ENCODE assay signal across 1 cellular context in the genomic region with DNA sequence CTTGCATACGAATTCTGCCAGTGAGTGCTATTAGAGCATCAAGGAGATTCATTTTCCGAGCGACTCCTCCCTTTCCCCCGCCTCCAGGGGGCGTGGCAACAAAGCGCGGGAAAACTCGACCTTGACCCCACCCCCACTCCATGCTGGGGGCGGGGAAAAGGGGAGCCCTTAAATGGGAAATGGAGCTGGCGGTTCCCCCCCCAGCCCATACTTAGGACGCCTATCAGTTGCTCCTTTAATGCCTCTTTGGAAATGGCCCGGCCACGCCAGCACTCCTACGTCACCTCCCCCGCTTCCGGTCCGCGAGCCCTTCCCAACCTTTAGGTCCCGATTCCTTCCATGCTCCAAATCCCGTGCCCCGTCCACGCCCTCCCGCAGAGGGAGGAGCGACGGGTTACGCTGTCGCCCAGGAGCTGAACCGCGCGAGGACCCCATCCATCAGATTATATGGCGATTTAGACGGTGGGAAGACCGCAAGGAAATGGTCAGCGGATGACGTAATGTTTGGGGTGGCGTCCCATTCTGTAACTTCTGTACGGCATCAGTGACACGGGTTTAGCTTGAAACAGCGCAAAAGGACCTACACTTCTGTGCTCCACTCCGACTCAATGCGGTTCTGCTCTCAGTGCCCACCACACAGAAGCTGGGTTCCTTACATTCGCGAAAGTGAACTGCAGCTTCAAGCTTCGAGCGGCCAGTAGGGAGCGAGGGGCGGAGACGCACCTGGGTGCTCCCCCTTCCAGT.
A peak's percentile ranks its signal among the peaks of the same experiment; 100 is the strongest.
TF ChIP-seq lines count a peak whose summit lies in the region.

No MANE protein-coding gene starts in this region.

TF ChIP-seq in HepG2, 621 proteins besides CTCF, POLR2A, EP300 and RAD21 (continued from another document and continues in another):
- TF ChIP-seq, protein P1, sequence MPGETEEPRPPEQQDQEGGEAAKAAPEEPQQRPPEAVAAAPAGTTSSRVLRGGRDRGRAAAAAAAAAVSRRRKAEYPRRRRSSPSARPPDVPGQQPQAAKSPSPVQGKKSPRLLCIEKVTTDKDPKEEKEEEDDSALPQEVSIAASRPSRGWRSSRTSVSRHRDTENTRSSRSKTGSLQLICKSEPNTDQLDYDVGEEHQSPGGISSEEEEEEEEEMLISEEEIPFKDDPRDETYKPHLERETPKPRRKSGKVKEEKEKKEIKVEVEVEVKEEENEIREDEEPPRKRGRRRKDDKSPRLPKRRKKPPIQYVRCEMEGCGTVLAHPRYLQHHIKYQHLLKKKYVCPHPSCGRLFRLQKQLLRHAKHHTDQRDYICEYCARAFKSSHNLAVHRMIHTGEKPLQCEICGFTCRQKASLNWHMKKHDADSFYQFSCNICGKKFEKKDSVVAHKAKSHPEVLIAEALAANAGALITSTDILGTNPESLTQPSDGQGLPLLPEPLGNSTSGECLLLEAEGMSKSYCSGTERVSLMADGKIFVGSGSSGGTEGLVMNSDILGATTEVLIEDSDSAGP (CRISPR knock-in tag; IDR thresholded peaks at IDR 0.05; ENCODE audit: borderline replicate concordance), result peak; percentile 94
- TF ChIP-seq KDM5B (CRISPR knock-in tag; IDR thresholded peaks at IDR 0.05; ENCODE audit: borderline replicate concordance) (0 out of 2 replicates have a peak, but pooled peaks have one; percentile 32), ZNF713 (CRISPR knock-in tag; IDR thresholded peaks at IDR 0.05) (no peak), MAF1 (CRISPR knock-in tag; IDR thresholded peaks at IDR 0.05; ENCODE audit: borderline replicate concordance) (no peak), ZFP36L2 (CRISPR knock-in tag; IDR thresholded peaks at IDR 0.05) (no peak), PAX8 (CRISPR knock-in tag; IDR thresholded peaks at IDR 0.05; ENCODE audit: borderline replicate concordance) (no peak), KLF16 (CRISPR knock-in tag; IDR thresholded peaks at IDR 0.05) (0 out of 4 replicates have a peak, but pooled peaks of 1 of the 2 experiments have one; percentile 58), NFATC3 (CRISPR knock-in tag; IDR thresholded peaks at IDR 0.05) (0 out of 2 replicates have a peak, but pooled peaks have one; percentile 68), SYNCRIP (IDR thresholded peaks at IDR 0.05; ENCODE audit: insufficient read depth, low read depth, low read length) (no peak), ZNF441 (CRISPR knock-in tag; IDR thresholded peaks at IDR 0.05; ENCODE audit: borderline replicate concordance) (no peak), TMF1 (CRISPR knock-in tag; IDR thresholded peaks at IDR 0.05; ENCODE audit: low read depth) (no peak; the same call in 1 of the 2 replicates), TFE3 (CRISPR knock-in tag; IDR thresholded peaks at IDR 0.05) (no peak; the same call in 1 of the 2 replicates), ZNF576 (CRISPR knock-in tag; IDR thresholded peaks at IDR 0.05) (no peak), ARID2 (CRISPR knock-in tag; IDR thresholded peaks at IDR 0.05; ENCODE audit: borderline replicate concordance) (no peak), ZBTB21 (CRISPR knock-in tag; IDR thresholded peaks at IDR 0.05) (peak; percentile 97), ZNF629 (CRISPR knock-in tag; conservative IDR thresholded peaks at IDR 0.05) (no peak), UBTF (CRISPR knock-in tag; IDR thresholded peaks at IDR 0.05) (peak; percentile 13; the same call in 1 of the 2 replicates), ZBTB33 (CRISPR knock-in tag; IDR thresholded peaks at IDR 0.05) (no peak), KDM2A (CRISPR knock-in tag; IDR thresholded peaks at IDR 0.05; ENCODE audit: borderline replicate concordance, low read depth) (peak; percentile 81), YY1 (IDR thresholded peaks at IDR 0.05; ENCODE audit: insufficient read depth, insufficient replicate concordance, low read depth, low read length) (peak; percentile 49), EHMT2 (IDR thresholded peaks at IDR 0.05; ENCODE audit: borderline replicate concordance, low read depth, low read length) (no peak), SALL1 (CRISPR knock-in tag; IDR thresholded peaks at IDR 0.05) (peak; percentile 73), TIGD3 (CRISPR knock-in tag; IDR thresholded peaks at IDR 0.05; ENCODE audit: borderline replicate concordance) (no peak), JUND (CRISPR knock-in tag; IDR thresholded peaks at IDR 0.05) (peak; percentile 75), FOXK1 (CRISPR knock-in tag; IDR thresholded peaks at IDR 0.05; ENCODE audit: borderline replicate concordance, low read depth) (no peak; the same call in 1 of the 2 replicates), ERF (CRISPR knock-in tag; IDR thresholded peaks at IDR 0.05) (peak; percentile 13; the same call in 1 of the 2 replicates), ZNF781 (CRISPR knock-in tag; IDR thresholded peaks at IDR 0.05; ENCODE audit: borderline replicate concordance, not compliant biosample characterization) (no peak), ZNF792 (CRISPR knock-in tag; IDR thresholded peaks at IDR 0.05) (no peak)
- TF ChIP-seq, protein P2, sequence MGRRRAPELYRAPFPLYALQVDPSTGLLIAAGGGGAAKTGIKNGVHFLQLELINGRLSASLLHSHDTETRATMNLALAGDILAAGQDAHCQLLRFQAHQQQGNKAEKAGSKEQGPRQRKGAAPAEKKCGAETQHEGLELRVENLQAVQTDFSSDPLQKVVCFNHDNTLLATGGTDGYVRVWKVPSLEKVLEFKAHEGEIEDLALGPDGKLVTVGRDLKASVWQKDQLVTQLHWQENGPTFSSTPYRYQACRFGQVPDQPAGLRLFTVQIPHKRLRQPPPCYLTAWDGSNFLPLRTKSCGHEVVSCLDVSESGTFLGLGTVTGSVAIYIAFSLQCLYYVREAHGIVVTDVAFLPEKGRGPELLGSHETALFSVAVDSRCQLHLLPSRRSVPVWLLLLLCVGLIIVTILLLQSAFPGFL (CRISPR knock-in tag; IDR thresholded peaks at IDR 0.05), result no peak
- TF ChIP-seq, protein P3, sequence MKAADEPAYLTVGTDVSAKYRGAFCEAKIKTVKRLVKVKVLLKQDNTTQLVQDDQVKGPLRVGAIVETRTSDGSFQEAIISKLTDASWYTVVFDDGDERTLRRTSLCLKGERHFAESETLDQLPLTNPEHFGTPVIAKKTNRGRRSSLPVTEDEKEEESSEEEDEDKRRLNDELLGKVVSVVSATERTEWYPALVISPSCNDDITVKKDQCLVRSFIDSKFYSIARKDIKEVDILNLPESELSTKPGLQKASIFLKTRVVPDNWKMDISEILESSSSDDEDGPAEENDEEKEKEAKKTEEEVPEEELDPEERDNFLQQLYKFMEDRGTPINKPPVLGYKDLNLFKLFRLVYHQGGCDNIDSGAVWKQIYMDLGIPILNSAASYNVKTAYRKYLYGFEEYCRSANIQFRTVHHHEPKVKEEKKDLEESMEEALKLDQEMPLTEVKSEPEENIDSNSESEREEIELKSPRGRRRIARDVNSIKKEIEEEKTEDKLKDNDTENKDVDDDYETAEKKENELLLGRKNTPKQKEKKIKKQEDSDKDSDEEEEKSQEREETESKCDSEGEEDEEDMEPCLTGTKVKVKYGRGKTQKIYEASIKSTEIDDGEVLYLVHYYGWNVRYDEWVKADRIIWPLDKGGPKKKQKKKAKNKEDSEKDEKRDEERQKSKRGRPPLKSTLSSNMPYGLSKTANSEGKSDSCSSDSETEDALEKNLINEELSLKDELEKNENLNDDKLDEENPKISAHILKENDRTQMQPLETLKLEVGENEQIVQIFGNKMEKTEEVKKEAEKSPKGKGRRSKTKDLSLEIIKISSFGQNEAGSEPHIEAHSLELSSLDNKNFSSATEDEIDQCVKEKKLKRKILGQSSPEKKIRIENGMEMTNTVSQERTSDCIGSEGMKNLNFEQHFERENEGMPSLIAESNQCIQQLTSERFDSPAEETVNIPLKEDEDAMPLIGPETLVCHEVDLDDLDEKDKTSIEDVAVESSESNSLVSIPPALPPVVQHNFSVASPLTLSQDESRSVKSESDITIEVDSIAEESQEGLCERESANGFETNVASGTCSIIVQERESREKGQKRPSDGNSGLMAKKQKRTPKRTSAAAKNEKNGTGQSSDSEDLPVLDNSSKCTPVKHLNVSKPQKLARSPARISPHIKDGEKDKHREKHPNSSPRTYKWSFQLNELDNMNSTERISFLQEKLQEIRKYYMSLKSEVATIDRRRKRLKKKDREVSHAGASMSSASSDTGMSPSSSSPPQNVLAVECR (CRISPR knock-in tag; IDR thresholded peaks at IDR 0.05; ENCODE audit: borderline replicate concordance), result peak; percentile 87
- TF ChIP-seq, protein P4, sequence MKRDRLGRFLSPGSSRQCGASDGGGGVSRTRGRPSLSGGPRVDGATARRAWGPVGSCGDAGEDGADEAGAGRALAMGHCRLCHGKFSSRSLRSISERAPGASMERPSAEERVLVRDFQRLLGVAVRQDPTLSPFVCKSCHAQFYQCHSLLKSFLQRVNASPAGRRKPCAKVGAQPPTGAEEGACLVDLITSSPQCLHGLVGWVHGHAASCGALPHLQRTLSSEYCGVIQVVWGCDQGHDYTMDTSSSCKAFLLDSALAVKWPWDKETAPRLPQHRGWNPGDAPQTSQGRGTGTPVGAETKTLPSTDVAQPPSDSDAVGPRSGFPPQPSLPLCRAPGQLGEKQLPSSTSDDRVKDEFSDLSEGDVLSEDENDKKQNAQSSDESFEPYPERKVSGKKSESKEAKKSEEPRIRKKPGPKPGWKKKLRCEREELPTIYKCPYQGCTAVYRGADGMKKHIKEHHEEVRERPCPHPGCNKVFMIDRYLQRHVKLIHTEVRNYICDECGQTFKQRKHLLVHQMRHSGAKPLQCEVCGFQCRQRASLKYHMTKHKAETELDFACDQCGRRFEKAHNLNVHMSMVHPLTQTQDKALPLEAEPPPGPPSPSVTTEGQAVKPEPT (CRISPR knock-in tag; IDR thresholded peaks at IDR 0.05; ENCODE audit: low read depth), result peak; percentile 20; the same call in 1 of the 2 replicates
- TF ChIP-seq, protein P5, sequence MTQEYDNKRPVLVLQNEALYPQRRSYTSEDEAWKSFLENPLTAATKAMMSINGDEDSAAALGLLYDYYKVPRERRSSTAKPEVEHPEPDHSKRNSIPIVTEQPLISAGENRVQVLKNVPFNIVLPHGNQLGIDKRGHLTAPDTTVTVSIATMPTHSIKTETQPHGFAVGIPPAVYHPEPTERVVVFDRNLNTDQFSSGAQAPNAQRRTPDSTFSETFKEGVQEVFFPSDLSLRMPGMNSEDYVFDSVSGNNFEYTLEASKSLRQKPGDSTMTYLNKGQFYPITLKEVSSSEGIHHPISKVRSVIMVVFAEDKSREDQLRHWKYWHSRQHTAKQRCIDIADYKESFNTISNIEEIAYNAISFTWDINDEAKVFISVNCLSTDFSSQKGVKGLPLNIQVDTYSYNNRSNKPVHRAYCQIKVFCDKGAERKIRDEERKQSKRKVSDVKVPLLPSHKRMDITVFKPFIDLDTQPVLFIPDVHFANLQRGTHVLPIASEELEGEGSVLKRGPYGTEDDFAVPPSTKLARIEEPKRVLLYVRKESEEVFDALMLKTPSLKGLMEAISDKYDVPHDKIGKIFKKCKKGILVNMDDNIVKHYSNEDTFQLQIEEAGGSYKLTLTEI (CRISPR knock-in tag; conservative IDR thresholded peaks at IDR 0.05), result no peak
